In the genomic region with DNA sequence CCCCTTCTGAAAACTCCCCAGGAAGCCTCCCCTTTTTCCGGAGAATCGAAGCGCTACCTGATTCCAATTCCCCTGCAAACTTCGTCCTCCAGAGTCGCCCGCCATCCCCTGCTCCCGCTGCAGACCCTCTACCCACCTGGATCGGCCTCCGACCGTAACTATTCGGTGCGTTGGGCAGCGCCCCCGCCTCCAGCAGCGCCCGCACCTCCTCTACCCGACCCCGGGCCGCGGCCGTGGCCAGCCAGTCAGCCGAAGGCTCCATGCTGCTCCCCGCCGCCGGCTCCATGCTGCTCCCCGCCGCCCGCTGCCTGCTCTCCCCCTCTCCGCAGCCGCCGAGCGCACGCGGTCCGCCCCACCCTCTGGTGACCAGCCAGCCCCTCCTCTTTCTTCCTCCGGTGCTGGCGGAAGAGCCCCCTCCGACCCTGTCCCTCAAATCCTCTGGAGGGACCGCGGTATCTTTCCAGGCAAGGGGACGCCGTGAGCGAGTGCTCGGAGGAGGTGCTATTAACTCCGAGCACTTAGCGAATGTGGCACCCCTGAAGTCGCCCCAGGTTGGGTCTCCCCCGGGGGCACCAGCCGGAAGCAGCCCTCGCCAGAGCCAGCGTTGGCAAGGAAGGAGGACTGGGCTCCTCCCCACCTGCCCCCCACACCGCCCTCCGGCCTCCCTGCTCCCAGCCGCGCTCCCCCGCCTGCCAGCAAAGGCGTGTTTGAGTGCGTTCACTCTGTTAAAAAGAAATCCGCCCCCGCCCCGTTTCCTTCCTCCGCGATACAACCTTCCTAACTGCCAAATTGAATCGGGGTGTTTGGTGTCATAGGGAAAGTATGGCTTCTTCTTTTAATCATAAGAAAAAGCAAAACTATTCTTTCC, we compare ENCODE assay signal across 8 cellular contexts. TPM values are rescaled to one million over a fixed set of nuclear protein-coding genes. Genes with fewer than 3 reads are reported as not detected.
DNase-seq lines count a peak whose midpoint lies in the region; TF ChIP-seq lines count a peak whose summit lies in the region.

No MANE protein-coding gene starts in this region.

- H3K4me3 Mint-ChIP-seq in neural crest cell: peak overlapping the region; percentile 78

- H3K4me1 ChIP-seq in fibroblast of lung (ENCODE audit: control insufficient read depth, extremely low read depth, insufficient read depth, low read length): no peaks in the 10 kb centered on the region

- peaks cover 6% of the 10 kb centered on the region for H3K36me3 Mint-ChIP-seq in neural crest cell (ENCODE audit: low read depth)

- peak; percentile 49 for DNase-seq in GM12865 (ENCODE audit: low read depth)
- peak; percentile 74 for DNase-seq in HEK293T (ENCODE audit: extremely low spot score)
- peak; percentile 76 for DNase-seq in NCI-H2029 (lab: John Stamatoyannopoulos, UW)
- peak; percentile 53 to 64 for DNase-seq in activated CD4-positive, alpha-beta T cell treated with anti-CD3 and anti-CD28 coated beads, Interleukin-2, amount 50 U/mL, for 48 hours
- peak in 1 of 2 donors; percentile 75 for DNase-seq in fibroblast of lung (ENCODE audit: low read depth in 2 of 2)
- DNase-seq in neural crest cell (ENCODE audit: low read depth, low spot score): no peak
- DNase-seq in occipital lobe (lab: John Stamatoyannopoulos, UW): no peak
- no peak for DNase-seq in AML-193 (lab: John Stamatoyannopoulos, UW)

- H3K4me3 ChIP-seq in GM12865 (ENCODE audit: low read depth, low read length) (peak overlapping the region; percentile 59), fibroblast of lung (replicated peaks in 1 of 4; ENCODE audit: control extremely low read depth in 1 of 4, insufficient read depth in 1 of 4, low read depth in 3 of 4, low read length in 4 of 4) (peak overlapping the region; percentile 42 to 72 (median 55))

- TF ChIP-seq CTCF in GM12865 (IDR thresholded peaks at IDR 0.05; ENCODE audit: insufficient read depth, low read depth, low read length, missing control alignments): no peak
- no peak for TF ChIP-seq CTCF in fibroblast of lung (conservative IDR thresholded peaks at IDR 0.05 in 1 of 2, IDR thresholded peaks at IDR 0.05 in 1 of 2; ENCODE audit: low read depth in 1 of 2, low read length in 2 of 2)
- no peak for TF ChIP-seq CTCF in neural crest cell (conservative IDR thresholded peaks at IDR 0.05)

- no peak overlapping the region for H3K27ac ChIP-seq in fibroblast of lung (ENCODE audit: insufficient read depth, low read length)

- no peaks in the 10 kb centered on the region for H3K9me3 ChIP-seq in fibroblast of lung (ENCODE audit: control insufficient read depth, insufficient read depth, low read depth, low read length)

- no peaks in the 10 kb centered on the region for H3K79me2 ChIP-seq in fibroblast of lung (ENCODE audit: control insufficient read depth, insufficient read depth, low read length)

- H3K27ac Mint-ChIP-seq in neural crest cell (ENCODE audit: unreplicated experiment): no peak overlapping the region

- peak overlapping the region; percentile 87 for H3K4me2 ChIP-seq in fibroblast of lung (ENCODE audit: extremely low read depth, insufficient read depth, low read length)

- H3K36me3 ChIP-seq in fibroblast of lung (ENCODE audit: control insufficient read depth, insufficient read depth, low read length): no peaks in the 10 kb centered on the region

- CTCF ChIA-PET in HEK293T (lab: Yijun Ruan, JAX): no interaction called here

- no peaks in the 10 kb centered on the region for H4K20me1 ChIP-seq in fibroblast of lung (ENCODE audit: control insufficient read depth, extremely low read depth, insufficient read depth, low read length)

- peaks cover 99% of the 10 kb centered on the region for H3K27me3 Mint-ChIP-seq in neural crest cell (ENCODE audit: low read depth)

- H3K27me3 ChIP-seq in fibroblast of lung (ENCODE audit: control insufficient read depth, insufficient read depth, low read length): peaks cover 67% of the 10 kb centered on the region

- no peak overlapping the region for H3K9ac ChIP-seq in fibroblast of lung (ENCODE audit: insufficient read depth, low read length)

- no peak overlapping the region for H2AFZ ChIP-seq in fibroblast of lung (ENCODE audit: low read length)

- POLR2A ChIA-PET in HEK293T (lab: Yijun Ruan, JAX): no interaction called here

- no peaks in the 10 kb centered on the region for H3K9me3 Mint-ChIP-seq in neural crest cell

- peaks cover 22% of the 10 kb centered on the region for H3K4me1 Mint-ChIP-seq in neural crest cell

TF ChIP-seq in HEK293T, 16 proteins besides CTCF, POLR2A, EP300 and RAD21:
- TF ChIP-seq L3MBTL2 (conservative IDR thresholded peaks at IDR 0.05): peak; percentile 80
- TF ChIP-seq ELF4 (IDR thresholded peaks at IDR 0.05): no peak
- no peak for TF ChIP-seq LEF1 (IDR thresholded peaks at IDR 0.05; ENCODE audit: borderline replicate concordance)
- TF ChIP-seq, protein P1, sequence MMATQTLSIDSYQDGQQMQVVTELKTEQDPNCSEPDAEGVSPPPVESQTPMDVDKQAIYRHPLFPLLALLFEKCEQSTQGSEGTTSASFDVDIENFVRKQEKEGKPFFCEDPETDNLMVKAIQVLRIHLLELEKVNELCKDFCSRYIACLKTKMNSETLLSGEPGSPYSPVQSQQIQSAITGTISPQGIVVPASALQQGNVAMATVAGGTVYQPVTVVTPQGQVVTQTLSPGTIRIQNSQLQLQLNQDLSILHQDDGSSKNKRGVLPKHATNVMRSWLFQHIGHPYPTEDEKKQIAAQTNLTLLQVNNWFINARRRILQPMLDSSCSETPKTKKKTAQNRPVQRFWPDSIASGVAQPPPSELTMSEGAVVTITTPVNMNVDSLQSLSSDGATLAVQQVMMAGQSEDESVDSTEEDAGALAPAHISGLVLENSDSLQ (IDR thresholded peaks at IDR 0.05): peak; percentile 79

RNA-seq across cellular contexts. Expression of a gene that starts 19.4 kb away (rescaled TPM):
- total RNA-seq in fibroblast of lung: 10.8 and 19.2 TPM in 2 replicates
- 23.5 and 25.3 TPM in 2 replicates for polyA plus RNA-seq in fibroblast of lung
- 39.9 and 45.5 TPM in 2 replicates for polyA plus RNA-seq in fibroblast of lung (2012)
- polyA minus RNA-seq in fibroblast of lung (ENCODE audit: low replicate concordance): 4.9 and 13.2 TPM in 2 replicates
- total RNA-seq in neural crest cell: 0.68 TPM in 1 of 2 replicates, not detected in the other
- not detected for total RNA-seq in occipital lobe

RNA-seq across cellular contexts. Expression of a gene that starts 19.8 kb away (rescaled TPM):
- 3.9 and 7.6 TPM in 2 replicates for total RNA-seq in fibroblast of lung
- polyA plus RNA-seq in fibroblast of lung: 1.1 and 1.7 TPM in 2 replicates
- 1.0 and 1.1 TPM in 2 replicates for polyA plus RNA-seq in fibroblast of lung (2012)
- not detected in 2 replicates for polyA minus RNA-seq in fibroblast of lung (ENCODE audit: low replicate concordance)
- 0.21 TPM in 1 of 2 replicates, not detected in the other for total RNA-seq in neural crest cell
- 0.62 TPM for total RNA-seq in occipital lobe

RNA-seq across cellular contexts. Expression of a gene that starts 34.3 kb away (rescaled TPM):
- total RNA-seq in fibroblast of lung: 29.0 and 44.9 TPM in 2 replicates
- 13.8 and 22.6 TPM in 2 replicates for polyA plus RNA-seq in fibroblast of lung
- polyA plus RNA-seq in fibroblast of lung (2012): 10.8 and 18.3 TPM in 2 replicates
- 6.2 and 14.0 TPM in 2 replicates for polyA minus RNA-seq in fibroblast of lung (ENCODE audit: low replicate concordance)
- total RNA-seq in neural crest cell: not detected in 2 replicates
- 0.16 TPM for total RNA-seq in occipital lobe

Comparison
In these comparisons a context has a peak if more than half of its experiments do, and no peak if none do; other contexts are left out.
1. DNase-seq: peak in GM12865 (single experiment), HEK293T (single experiment), NCI-H2029 (single experiment) and activated CD4-positive, alpha-beta T cell treated with anti-CD3 and anti-CD28 coated beads, Interleukin-2, amount 50 U/mL, for 48 hours (2 of 2); none in neural crest cell (single experiment), occipital lobe (single experiment) and AML-193 (0 of 2).
2. RNA of a gene that starts 34.3 kb away (total RNA-seq): 29.0 to 44.9 TPM in fibroblast of lung; 0.16 TPM in occipital lobe (single experiment) and not detected in neural crest cell; every median in the first group is over 10 times any median in the second.